ENCODE assay signal across 11 cellular contexts in genomic region chr20:44074252-44075151, GRCh38.
DNase-seq lines count a peak whose midpoint lies in the region; ATAC-seq and TF ChIP-seq lines count a peak whose summit lies in the region.
"Had no signal": no experiment of that assay in that cellular context is flagged by ENCODE, and none has a peak within 500 bp of the region (broad histone marks: within the 10 kb centered on the region; RNA-seq: fewer than 3 reads in every experiment).

No MANE protein-coding gene starts in this region.

- H3K27me3 Mint-ChIP-seq in progenitor cell of endocrine pancreas: peaks cover 7% of the 10 kb centered on the region

- no peaks in the 10 kb centered on the region for H3K4me1 Mint-ChIP-seq in progenitor cell of endocrine pancreas (ENCODE audit: low read depth)

- peak; percentile 15 for DNase-seq in AG09319 (ENCODE audit: extremely low read depth, low read depth)
- peak; percentile 52 for DNase-seq in HS-5 (ENCODE audit: low read depth)
- DNase-seq in amniotic epithelial cell (ENCODE audit: low read depth): peak; percentile 49
- DNase-seq in inferior parietal cortex (ENCODE audit: extremely low spot score): peak; percentile 8
- no peak for DNase-seq in progenitor cell of endocrine pancreas (ENCODE audit: low spot score, unreplicated experiment)
- DNase-seq in AG20443 (ENCODE audit: low spot score): no peak
- no peak for DNase-seq in CD1c-positive myeloid dendritic cell (ENCODE audit: extremely low spot score)
- DNase-seq: colonic mucosa; H9; stimulated activated CD4-positive, alpha-beta T cell treated with anti-CD3 and anti-CD28 coated beads, Interleukin-2, amount 100 ng/mL, for 24 hours had no signal

- no peak overlapping the region for H3K4me3 Mint-ChIP-seq in progenitor cell of endocrine pancreas (ENCODE audit: low read depth)
- H3K4me3 Mint-ChIP-seq: H9 had no signal

- TF ChIP-seq CTCF in AG09319 (IDR thresholded peaks at IDR 0.05; ENCODE audit: low read depth, low read length) (no peak), progenitor cell of endocrine pancreas (IDR thresholded peaks at IDR 0.05; ENCODE audit: unreplicated experiment) (no peak)

- no peak for ATAC-seq in GM18909 (IDR thresholded peaks at IDR 0.05; ENCODE audit: poor library complexity, unreplicated experiment)

- no peaks in the 10 kb centered on the region for H3K9me3 Mint-ChIP-seq in progenitor cell of endocrine pancreas (ENCODE audit: low read depth)
- H3K9me3 Mint-ChIP-seq: H9 had no signal

- H3K27ac Mint-ChIP-seq in progenitor cell of endocrine pancreas: no peak overlapping the region

- H3K36me3 Mint-ChIP-seq in progenitor cell of endocrine pancreas (ENCODE audit: insufficient read depth): no peaks in the 10 kb centered on the region

Comparison
In these comparisons a context has a peak if more than half of its experiments do, and no peak if none do; other contexts are left out.
1. DNase-seq: peak in AG09319 (single experiment), HS-5 (single experiment), amniotic epithelial cell (single experiment) and inferior parietal cortex (single experiment); none in progenitor cell of endocrine pancreas (single experiment), AG20443 (single experiment) and CD1c-positive myeloid dendritic cell (single experiment).